Comparison of ENCODE assay signal across 9 cellular contexts in genomic region chr22:50250249-50250554, GRCh38. TPM values are rescaled to one million over a fixed set of nuclear protein-coding genes. Genes with fewer than 3 reads are reported as not detected.
DNase-seq lines count a peak whose midpoint lies in the region; ATAC-seq and TF ChIP-seq lines count a peak whose summit lies in the region.
"Had no signal": no experiment of that assay in that cellular context is flagged by ENCODE, and none has a peak within 500 bp of the region (broad histone marks: within the 10 kb centered on the region; RNA-seq: fewer than 3 reads in every experiment).

No MANE protein-coding gene starts in this region.

- H3K4me3 ChIP-seq in stomach smooth muscle (ENCODE audit: low read length in 2 of 2), result peak overlapping the region; percentile 72 to 88

- peak overlapping the region; percentile 82 for H3K4me3 Mint-ChIP-seq in activated CD4-positive, alpha-beta T cell treated with anti-CD3 and anti-CD28 coated beads for 36 hours
- H3K4me3 Mint-ChIP-seq in activated CD8-positive, alpha-beta T cell treated with anti-CD3 and anti-CD28 coated beads for 36 hours, result peak overlapping the region; percentile 85
- H3K4me3 Mint-ChIP-seq in immature natural killer cell, result peak overlapping the region; percentile 81 to 87 (median 83)

- intact Hi-C loops in activated CD4-positive, alpha-beta T cell treated with anti-CD3 and anti-CD28 coated beads for 36 hours (cut with DNase I, micrococcal nuclease), result loop anchor here in 1 of 2 experiments (2.0 kb wide), 1 partner anchor 231 kb away; the partner anchor contains the start of gene ADM2
- intact Hi-C loops in activated CD8-positive, alpha-beta T cell treated with anti-CD3 and anti-CD28 coated beads for 36 hours (cut with micrococcal nuclease), result loop anchor here (5.0 kb wide), 1 partner anchor 92 kb away; the partner anchor contains the start of gene PPP6R2

- ATAC-seq in activated CD4-positive, alpha-beta T cell treated with anti-CD3 and anti-CD28 coated beads for 36 hours, result no peak
- no peak for ATAC-seq in activated CD8-positive, alpha-beta T cell treated with anti-CD3 and anti-CD28 coated beads for 36 hours
- ATAC-seq in HG02798 (IDR thresholded peaks at IDR 0.05; ENCODE audit: poor library complexity, unreplicated experiment), result no peak

- H3K27ac Mint-ChIP-seq in activated CD4-positive, alpha-beta T cell treated with anti-CD3 and anti-CD28 coated beads for 36 hours, result no peak overlapping the region
- H3K27ac Mint-ChIP-seq in activated CD8-positive, alpha-beta T cell treated with anti-CD3 and anti-CD28 coated beads for 36 hours, result no peak overlapping the region
- H3K27ac Mint-ChIP-seq in immature natural killer cell, result peak overlapping the region in 5 of 6 donors; percentile 44 to 84 (median 67)

- no peaks in the 10 kb centered on the region for H3K27me3 Mint-ChIP-seq in activated CD4-positive, alpha-beta T cell treated with anti-CD3 and anti-CD28 coated beads for 36 hours
- no peaks in the 10 kb centered on the region for H3K27me3 Mint-ChIP-seq in activated CD8-positive, alpha-beta T cell treated with anti-CD3 and anti-CD28 coated beads for 36 hours
- peaks cover 2 to 7% (median 2%) of the 10 kb centered on the region in 3 donors for H3K27me3 Mint-ChIP-seq in immature natural killer cell (ENCODE audit: low read depth in 3 of 3)

- POLR2A ChIA-PET in activated CD4-positive, alpha-beta T cell treated with anti-CD3 and anti-CD28 coated beads for 36 hours (lab: Charles Lee), result no interaction called here
- POLR2A ChIA-PET in activated CD8-positive, alpha-beta T cell treated with anti-CD3 and anti-CD28 coated beads for 36 hours (lab: Charles Lee), result interaction anchor here (0.6 to 3.1 kb wide), 8 partner anchors 11 to 275 kb away, joined by 3 to 13 read pairs (median 3); partner anchors contain the start of genes LMF2, NCAPH2 and SCO2

- peak overlapping the region; percentile 76 for H3K9ac ChIP-seq in stomach smooth muscle (ENCODE audit: low read length in 2 of 2)

- peaks cover 19% of the 10 kb centered on the region for H3K4me1 Mint-ChIP-seq in activated CD4-positive, alpha-beta T cell treated with anti-CD3 and anti-CD28 coated beads for 36 hours
- H3K4me1 Mint-ChIP-seq in activated CD8-positive, alpha-beta T cell treated with anti-CD3 and anti-CD28 coated beads for 36 hours (ENCODE audit: low read depth), result peaks cover 18% of the 10 kb centered on the region
- H3K4me1 Mint-ChIP-seq in immature natural killer cell, result peaks cover under 1 to 28% of the 10 kb centered on the region in 2 donors

- peaks cover 8 to 12% of the 10 kb centered on the region in 2 donors for H3K36me3 ChIP-seq in stomach smooth muscle (ENCODE audit: control insufficient read depth in 2 of 2, insufficient read depth in 2 of 2, low read length in 2 of 2)

- peaks cover 41% of the 10 kb centered on the region for H3K4me1 ChIP-seq in stomach smooth muscle (ENCODE audit: control insufficient read depth, insufficient read depth, low read length)

- CTCF ChIA-PET in activated CD4-positive, alpha-beta T cell treated with anti-CD3 and anti-CD28 coated beads for 36 hours (lab: Charles Lee), result interaction anchor here (0.6 to 1.6 kb wide), 4 partner anchors 9 to 275 kb away, joined by 3 to 12 read pairs (median 4); partner anchors contain the start of gene SCO2
- CTCF ChIA-PET in activated CD8-positive, alpha-beta T cell treated with anti-CD3 and anti-CD28 coated beads for 36 hours (lab: Charles Lee), result interaction anchor here (1.0 to 3.3 kb wide), 7 partner anchors 10 to 275 kb away, joined by 3 to 33 read pairs (median 6); partner anchors contain the start of genes MAPK12 and SCO2

- TF ChIP-seq CTCF in activated CD8-positive, alpha-beta T cell treated with anti-CD3 and anti-CD28 coated beads for 36 hours (IDR thresholded peaks at IDR 0.05), result no peak

- peaks cover 11% of the 10 kb centered on the region for H3K36me3 Mint-ChIP-seq in activated CD4-positive, alpha-beta T cell treated with anti-CD3 and anti-CD28 coated beads for 36 hours (ENCODE audit: low read depth)
- H3K36me3 Mint-ChIP-seq in activated CD8-positive, alpha-beta T cell treated with anti-CD3 and anti-CD28 coated beads for 36 hours (ENCODE audit: low read depth), result peaks cover 11% of the 10 kb centered on the region
- no peaks in the 10 kb centered on the region for H3K36me3 Mint-ChIP-seq in immature natural killer cell

- no peaks in the 10 kb centered on the region for H3K27me3 ChIP-seq in stomach smooth muscle (ENCODE audit: control insufficient read depth in 1 of 2, insufficient read depth in 2 of 2, low read length in 2 of 2)

- no peaks in the 10 kb centered on the region for H3K9me3 Mint-ChIP-seq in activated CD4-positive, alpha-beta T cell treated with anti-CD3 and anti-CD28 coated beads for 36 hours (ENCODE audit: low read depth)
- H3K9me3 Mint-ChIP-seq in activated CD8-positive, alpha-beta T cell treated with anti-CD3 and anti-CD28 coated beads for 36 hours, result no peaks in the 10 kb centered on the region
- H3K9me3 Mint-ChIP-seq in immature natural killer cell, result no peaks in the 10 kb centered on the region

- no peaks in the 10 kb centered on the region for H3K9me3 ChIP-seq in stomach smooth muscle (ENCODE audit: control insufficient read depth in 2 of 2, low read length in 2 of 2)

- H3K27ac ChIP-seq in stomach smooth muscle (ENCODE audit: low read length), result peak overlapping the region; percentile 58

- DNase-seq in activated CD4-positive, alpha-beta T cell treated with anti-CD3 and anti-CD28 coated beads for 36 hours, result no peak
- no peak for DNase-seq in activated CD4-positive, alpha-beta T cell treated with anti-CD3 and anti-CD28 coated beads, Interleukin-2, amount 50 U/mL, for 4 hours
- no peak for DNase-seq in activated CD8-positive, alpha-beta T cell treated with anti-CD3 and anti-CD28 coated beads for 36 hours
- DNase-seq in immature natural killer cell (no peak), iPS-NIHi7 (ENCODE audit: extremely low spot score) (no peak), kidney glomerular epithelial cell (lab: John Stamatoyannopoulos, UW) (no peak)
- DNase-seq: COR-L47 had no signal

RNA-seq across cellular contexts. Expression of gene HDAC10, which starts 0.9 kb away (rescaled TPM):
- total RNA-seq in activated CD4-positive, alpha-beta T cell treated with anti-CD3 and anti-CD28 coated beads for 36 hours, result 10 to 100 TPM; 33.5 to 41.5 TPM
- 10 to 100 TPM; 43.0 to 44.3 TPM for total RNA-seq in activated CD8-positive, alpha-beta T cell treated with anti-CD3 and anti-CD28 coated beads for 36 hours
- polyA plus RNA-seq in immature natural killer cell, result 10 to 100 TPM in 2 of 3 donors, 1 to 10 TPM in 1; 10.0 to 13.4 (median 11.2) TPM

RNA-seq across cellular contexts. Expression of gene TUBGCP6, which starts 5.4 kb away (rescaled TPM):
- 10 to 100 TPM; 42.2 to 49.2 TPM for total RNA-seq in activated CD4-positive, alpha-beta T cell treated with anti-CD3 and anti-CD28 coated beads for 36 hours
- total RNA-seq in activated CD8-positive, alpha-beta T cell treated with anti-CD3 and anti-CD28 coated beads for 36 hours, result 10 to 100 TPM; 44.8 to 47.2 TPM
- polyA plus RNA-seq in immature natural killer cell, result 10 to 100 TPM in 2 of 3 donors, 1 to 10 TPM in 1; 5.2 to 18.0 (median 12.4) TPM

RNA-seq across cellular contexts. Expression of gene MAPK12, which starts 11.3 kb away (rescaled TPM):
- 1 to 10 TPM; 5.4 to 8.1 TPM for total RNA-seq in activated CD4-positive, alpha-beta T cell treated with anti-CD3 and anti-CD28 coated beads for 36 hours
- 1 to 10 TPM; 7.9 to 9.2 TPM for total RNA-seq in activated CD8-positive, alpha-beta T cell treated with anti-CD3 and anti-CD28 coated beads for 36 hours
- under 1 TPM in 2 of 3 donors, not detected in 1; 0.13 to 0.31 TPM for polyA plus RNA-seq in immature natural killer cell

RNA-seq across cellular contexts. Expression of gene MAPK11, which starts 20.0 kb away (rescaled TPM):
- total RNA-seq in activated CD4-positive, alpha-beta T cell treated with anti-CD3 and anti-CD28 coated beads for 36 hours, result 10 to 100 TPM; 11.6 to 13.6 TPM
- 1 to 10 TPM; 5.9 to 6.2 TPM for total RNA-seq in activated CD8-positive, alpha-beta T cell treated with anti-CD3 and anti-CD28 coated beads for 36 hours
- under 1 TPM in 2 of 3 donors, not detected in 1; 0.12 to 0.22 TPM for polyA plus RNA-seq in immature natural killer cell

RNA-seq across cellular contexts. Expression of gene SELENOO, which starts 49.4 kb away (rescaled TPM):
- 10 to 100 TPM; 14.4 to 18.3 TPM for total RNA-seq in activated CD4-positive, alpha-beta T cell treated with anti-CD3 and anti-CD28 coated beads for 36 hours
- total RNA-seq in activated CD8-positive, alpha-beta T cell treated with anti-CD3 and anti-CD28 coated beads for 36 hours, result 10 to 100 TPM; 24.0 to 25.5 TPM
- polyA plus RNA-seq in immature natural killer cell, result 1 to 10 TPM; 2.6 to 5.7 (median 3.6) TPM

Comparison
In these comparisons a context has a peak if more than half of its experiments do, and no peak if none do; other contexts are left out.
1. H3K27ac Mint-ChIP-seq: peak in immature natural killer cell (5 of 6); none in activated CD4-positive, alpha-beta T cell treated with anti-CD3 and anti-CD28 coated beads for 36 hours (single experiment) and activated CD8-positive, alpha-beta T cell treated with anti-CD3 and anti-CD28 coated beads for 36 hours (single experiment).
2. Peak in every context shown above with its lines, with median percentiles within 50 percentile points of each other: H3K4me3 Mint-ChIP-seq.